Comparison of ENCODE assay signal across 8 cellular contexts in the genomic region with DNA sequence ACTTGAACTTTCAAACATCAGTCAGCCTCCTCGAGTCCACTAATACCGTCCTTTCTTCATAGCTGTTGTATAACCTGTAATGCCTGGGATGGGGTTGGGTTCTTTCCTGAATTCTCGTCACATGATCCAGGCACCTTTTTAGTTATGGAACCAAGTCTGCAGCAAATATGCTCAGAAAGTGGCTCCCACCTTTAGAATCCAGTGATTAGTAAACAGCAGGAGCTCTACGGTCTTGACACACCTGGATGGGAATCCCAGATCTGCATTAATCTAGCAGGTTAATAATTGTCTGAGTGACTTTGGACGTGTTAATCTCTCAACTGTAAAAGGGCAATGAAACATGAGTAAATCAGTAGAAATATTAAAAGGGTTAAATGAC. TPM values are rescaled to one million over a fixed set of nuclear protein-coding genes. Genes with fewer than 3 reads are reported as not detected.
DNase-seq lines count a peak whose midpoint lies in the region; ATAC-seq and TF ChIP-seq lines count a peak whose summit lies in the region.

No MANE protein-coding gene starts in this region.

- ATAC-seq in natural killer cell (no peak), HG02981 (IDR thresholded peaks at IDR 0.05; ENCODE audit: unreplicated experiment) (no peak)

- peaks cover 0 to 3% of the 10 kb centered on the region in 2 donors for H3K27me3 Mint-ChIP-seq in natural killer cell (ENCODE audit: low read depth in 2 of 2)

- H3K4me1 Mint-ChIP-seq in natural killer cell = peaks cover 13 to 19% of the 10 kb centered on the region in 2 donors

- intact Hi-C loops in colonic mucosa (cut with DNase I) (no loop called here), natural killer cell (cut with micrococcal nuclease) (loop anchor here (5.0 kb wide), 1 partner anchor 181 kb away; the partner anchor contains the start of gene PLCG1)

- no peak for TF ChIP-seq CTCF in C4-2B (conservative IDR thresholded peaks at IDR 0.05)
- no peak for TF ChIP-seq CTCF in LNCaP clone FGC (IDR thresholded peaks at IDR 0.05; ENCODE audit: control insufficient read depth, extremely low read depth, insufficient read depth)
- TF ChIP-seq CTCF in colonic mucosa (IDR thresholded peaks at IDR 0.05) = no peak
- TF ChIP-seq CTCF in natural killer cell (IDR thresholded peaks at IDR 0.05) = no peak

- H3K4me1 ChIP-seq in colonic mucosa = peaks cover 6% of the 10 kb centered on the region

- DNase-seq in LNCaP clone FGC (ENCODE audit: low read depth) = no peak
- peak; percentile 45 for DNase-seq in colonic mucosa
- DNase-seq in natural killer cell = no peak
- no peak for DNase-seq in EL
- DNase-seq in DMS153 (lab: John Stamatoyannopoulos, UW) = no peak
- DNase-seq in retina = no peak

- H3K36me3 ChIP-seq in colonic mucosa = no peaks in the 10 kb centered on the region

- H3K4me3 Mint-ChIP-seq in natural killer cell = peak overlapping the region; percentile 78

- H3K4me3 ChIP-seq in LNCaP clone FGC (ENCODE audit: low read depth, low read length) (peak overlapping the region; percentile 54), colonic mucosa (peak overlapping the region; percentile 22)

- no peaks in the 10 kb centered on the region for H3K36me3 Mint-ChIP-seq in natural killer cell

- H3K9me3 ChIP-seq in colonic mucosa = no peaks in the 10 kb centered on the region

- H3K27ac Mint-ChIP-seq in natural killer cell = peak overlapping the region; percentile 17 to 55

- H3K9ac ChIP-seq in colonic mucosa (ENCODE audit: low read depth in 2 of 2, low read length in 2 of 2) = peak overlapping the region in 1 of 2 donors; percentile 65

- peak overlapping the region; percentile 83; the same call in 1 of the 2 replicates for H3K27ac ChIP-seq in C4-2B
- H3K27ac ChIP-seq in colonic mucosa = peak overlapping the region; percentile 65

- no peaks in the 10 kb centered on the region for H3K9me3 Mint-ChIP-seq in natural killer cell

- no peaks in the 10 kb centered on the region for H3K27me3 ChIP-seq in colonic mucosa

RNA-seq across cellular contexts. Expression of gene ZHX3, which starts 0.7 kb away (rescaled TPM):
- total RNA-seq in colonic mucosa = 10 to 100 TPM; 19.9 to 25.6 TPM
- total RNA-seq in natural killer cell = 10 to 100 TPM in 2 of 3 donors, 1 to 10 TPM in 1; 9.0 to 11.8 (median 10.3) TPM

RNA-seq across cellular contexts. Expression of gene LPIN3, which starts 22.4 kb away (rescaled TPM):
- total RNA-seq in colonic mucosa (10 to 100 TPM; 46.2 to 65.3 TPM), natural killer cell (under 1 TPM in 2 of 3 donors, not detected in 1; 0.07 to 0.28 TPM)

RNA-seq across cellular contexts. Expression of gene EMILIN3, which starts 48.4 kb away (rescaled TPM):
- under 1 TPM; 0.20 to 0.40 TPM for total RNA-seq in colonic mucosa
- not detected for total RNA-seq in natural killer cell

Comparison
In these comparisons a context has a peak if more than half of its experiments do, and no peak if none do; other contexts are left out.
1. RNA of gene LPIN3, which starts 22.4 kb away (total RNA-seq): 46.2 to 65.3 TPM in colonic mucosa; 0.07 to 0.28 TPM in natural killer cell; every median in the first group is over 10 times any median in the second.